8 cellular contexts compared by ENCODE assay signal in genomic region chr2:155310589-155310988, GRCh38.
DNase-seq lines count a peak whose midpoint lies in the region; ATAC-seq and TF ChIP-seq lines count a peak whose summit lies in the region.

No MANE protein-coding gene starts in this region.

- intact Hi-C loops in Calu3 (cut with micrococcal nuclease; ENCODE audit: unreplicated experiment) = loop anchor here (1.0 to 2.0 kb wide), 4 partner anchors 686 to 908 kb away; no protein-coding TSS in a partner anchor

- H3K4me1 Mint-ChIP-seq in Calu3 (ENCODE audit: low read depth, unreplicated experiment) = no peaks in the 10 kb centered on the region

- no peaks in the 10 kb centered on the region for H3K36me3 Mint-ChIP-seq in Calu3 (ENCODE audit: insufficient read depth, unreplicated experiment)
- no peaks in the 10 kb centered on the region for H3K36me3 Mint-ChIP-seq in activated naive CD4-positive, alpha-beta T cell treated with anti-CD3 and anti-CD28 coated beads, Interleukin-2, amount 50 U/mL, for 72 hours

- no peaks in the 10 kb centered on the region for H3K27me3 Mint-ChIP-seq in Calu3 (ENCODE audit: unreplicated experiment)

- peak; percentile 65 for ATAC-seq in GM21529 (IDR thresholded peaks at IDR 0.05; ENCODE audit: unreplicated experiment)
- ATAC-seq in left lobe of liver = peak; percentile 71
- ATAC-seq in activated naive CD4-positive, alpha-beta T cell treated with anti-CD3 and anti-CD28 coated beads, Interleukin-2, amount 50 U/mL, for 72 hours = no peak

- TF ChIP-seq CTCF in Calu3 (IDR thresholded peaks at IDR 0.05; ENCODE audit: unreplicated experiment) = peak; percentile 34

- H3K4me3 Mint-ChIP-seq in Calu3 (ENCODE audit: low read depth, unreplicated experiment) = no peak overlapping the region

- BruUV-seq in Calu3 (replicated peaks; lab: Mats Ljungman, UMichigan) = no TSS peak

- H3K9me3 Mint-ChIP-seq in Calu3 (ENCODE audit: low read depth, unreplicated experiment) = no peaks in the 10 kb centered on the region
- no peaks in the 10 kb centered on the region for H3K9me3 Mint-ChIP-seq in activated naive CD4-positive, alpha-beta T cell treated with anti-CD3 and anti-CD28 coated beads, Interleukin-2, amount 50 U/mL, for 72 hours

- no peak overlapping the region for H3K27ac Mint-ChIP-seq in Calu3 (ENCODE audit: unreplicated experiment)
- no peak overlapping the region for H3K27ac Mint-ChIP-seq in activated naive CD4-positive, alpha-beta T cell treated with anti-CD3 and anti-CD28 coated beads, Interleukin-2, amount 50 U/mL, for 72 hours

- CTCF ChIA-PET in Calu3 (lab: Charles Lee) = interaction anchor here (0.6 to 1.0 kb wide), 2 partner anchors 302 to 871 kb away, joined by 3 to 8 read pairs; no protein-coding TSS in a partner anchor

- DNase-seq in Calu3 (no peak), NCI-H1105 (lab: John Stamatoyannopoulos, UW) (peak; percentile 11), amniotic epithelial cell (ENCODE audit: low read depth) (peak; percentile 16), left lobe of liver (ENCODE audit: low spot score) (no peak), hepatic stellate cell (ENCODE audit: low spot score) (no peak), UCSD-AML1 (lab: John Stamatoyannopoulos, UW; ENCODE audit: unreplicated experiment) (no peak)
- DNase-seq in activated naive CD4-positive, alpha-beta T cell treated with anti-CD3 and anti-CD28 coated beads, Interleukin-2, amount 50 U/mL, for 72 hours (ENCODE audit: low spot score in 2 of 2) = no peak

Comparison
In these comparisons a context has a peak if more than half of its experiments do, and no peak if none do; other contexts are left out.
1. DNase-seq: peak in NCI-H1105 (single experiment) and amniotic epithelial cell (single experiment); none in Calu3 (single experiment), left lobe of liver (single experiment), activated naive CD4-positive, alpha-beta T cell treated with anti-CD3 and anti-CD28 coated beads, Interleukin-2, amount 50 U/mL, for 72 hours (0 of 2), hepatic stellate cell (single experiment) and UCSD-AML1 (single experiment).
2. ATAC-seq: peak in GM21529 (single experiment) and left lobe of liver (single experiment); none in activated naive CD4-positive, alpha-beta T cell treated with anti-CD3 and anti-CD28 coated beads, Interleukin-2, amount 50 U/mL, for 72 hours (0 of 2).